18 cellular contexts compared by ENCODE assay signal in genomic region chr7:67725437-67725836, GRCh38.
"Had no signal": no experiment of that assay in that cellular context is flagged by ENCODE, and none has a peak within 500 bp of the region (broad histone marks: within the 10 kb centered on the region; RNA-seq: fewer than 3 reads in every experiment).

No MANE protein-coding gene starts in this region.

- DNase-seq: cerebellar nuclear complex; erythroblast; foreskin melanocyte; head of caudate nucleus; hippocampal formation; kidney glomerular epithelial cell; left lung; mesenchymal stem cell; naive B cell; stimulated activated CD4-positive, alpha-beta T cell treated with anti-CD3 and anti-CD28 coated beads, Interleukin-2, amount 100 ng/mL, for 48 hours; stimulated activated naive CD4-positive, alpha-beta T cell treated with Interleukin-2 at 50 U/mL for 16 hours; thyroid gland; upper lobe of left lung; uterus had no signal

- H3K27me3 Mint-ChIP-seq: dendritic cell treated with granulocyte-macrophage colony-stimulating factor and Interleukin-4, amounts not matched to agents 40 ng/mL and 50 ng/mL, for 4 days; naive B cell had no signal

- H3K4me1 Mint-ChIP-seq: naive B cell had no signal

- H3K4me3 Mint-ChIP-seq: dendritic cell treated with granulocyte-macrophage colony-stimulating factor and Interleukin-4, amounts not matched to agents 40 ng/mL and 50 ng/mL, for 4 days had no signal

- H3K4me3 ChIP-seq: left lung, lung, right atrium auricular region, smooth muscle cell, thyroid gland, upper lobe of left lung, uterus had no signal

- ATAC-seq: left lung had no signal

- H3K36me3 Mint-ChIP-seq: naive B cell had no signal

- H3K27ac Mint-ChIP-seq: dendritic cell treated with granulocyte-macrophage colony-stimulating factor and Interleukin-4, amounts not matched to agents 40 ng/mL and 50 ng/mL, for 4 days had no signal
